20 cellular contexts compared by ENCODE assay signal in genomic region chr10:123254287-123254858, GRCh38.
"Had no signal": no experiment of that assay in that cellular context is flagged by ENCODE, and none has a peak within 500 bp of the region (broad histone marks: within the 10 kb centered on the region; RNA-seq: fewer than 3 reads in every experiment).

No MANE protein-coding gene starts in this region.

- H3K27ac Mint-ChIP-seq: activated CD4-positive, alpha-beta T cell treated with anti-CD3 and anti-CD28 coated beads, Interleukin-2, amount 10 ng/mL, durations not matched to agents 24 days and 14 days; activated naive CD8-positive, alpha-beta T cell treated with anti-CD3 and anti-CD28 coated beads, Interleukin-2, amount 10 ng/mL, durations not matched to agents 7 days and 5 days; activated T-cell treated with anti-CD3 and anti-CD28 coated beads, Interleukin-2, amount 50 U/mL, for 24 hours; brain; memory B cell had no signal

- H3K4me3 ChIP-seq: hepatocyte, sigmoid colon, thyroid gland had no signal

- H3K4me3 Mint-ChIP-seq: activated CD4-positive, alpha-beta T cell treated with anti-CD3 and anti-CD28 coated beads, Interleukin-2, amount 10 ng/mL, durations not matched to agents 24 days and 14 days; activated naive CD8-positive, alpha-beta T cell treated with anti-CD3 and anti-CD28 coated beads, Interleukin-2, amount 10 ng/mL, durations not matched to agents 7 days and 5 days; activated T-cell treated with anti-CD3 and anti-CD28 coated beads, Interleukin-2, amount 50 U/mL, for 24 hours; brain; memory B cell; neural crest cell had no signal

- H3K9me3 Mint-ChIP-seq: activated CD4-positive, alpha-beta T cell treated with anti-CD3 and anti-CD28 coated beads, Interleukin-2, amount 10 ng/mL, durations not matched to agents 24 days and 14 days; activated naive CD8-positive, alpha-beta T cell treated with anti-CD3 and anti-CD28 coated beads, Interleukin-2, amount 10 ng/mL, durations not matched to agents 7 days and 5 days; activated T-cell treated with anti-CD3 and anti-CD28 coated beads, Interleukin-2, amount 50 U/mL, for 24 hours; memory B cell; neural crest cell had no signal

- H3K27me3 ChIP-seq: foreskin keratinocyte, hepatocyte, sigmoid colon, thyroid gland had no signal

- H2AFZ ChIP-seq: hepatocyte had no signal

- H3K4me1 Mint-ChIP-seq: activated CD4-positive, alpha-beta T cell treated with anti-CD3 and anti-CD28 coated beads, Interleukin-2, amount 10 ng/mL, durations not matched to agents 24 days and 14 days; activated naive CD8-positive, alpha-beta T cell treated with anti-CD3 and anti-CD28 coated beads, Interleukin-2, amount 10 ng/mL, durations not matched to agents 7 days and 5 days; memory B cell had no signal

- H3K36me3 ChIP-seq: sigmoid colon, thyroid gland had no signal

- H3K4me2 ChIP-seq: hepatocyte had no signal

- H3K27me3 Mint-ChIP-seq: activated CD4-positive, alpha-beta T cell treated with anti-CD3 and anti-CD28 coated beads, Interleukin-2, amount 10 ng/mL, durations not matched to agents 24 days and 14 days; activated T-cell treated with anti-CD3 and anti-CD28 coated beads, Interleukin-2, amount 50 U/mL, for 24 hours; memory B cell had no signal

- H3K36me3 Mint-ChIP-seq: activated naive CD8-positive, alpha-beta T cell treated with anti-CD3 and anti-CD28 coated beads, Interleukin-2, amount 10 ng/mL, durations not matched to agents 7 days and 5 days; brain; memory B cell had no signal

- H3K9me3 ChIP-seq: sigmoid colon, thyroid gland had no signal

- H3K79me2 ChIP-seq: hepatocyte had no signal

- H3K27ac ChIP-seq: foreskin keratinocyte, hepatocyte, sigmoid colon, thyroid gland had no signal

- ATAC-seq: foreskin keratinocyte, SK-N-SH treated with all-trans-retinoic acid at 6 μM for 48 hours had no signal

- DNase-seq: activated CD4-positive, alpha-beta T cell treated with anti-CD3 and anti-CD28 coated beads, Interleukin-2, amount 10 ng/mL, durations not matched to agents 24 days and 14 days; activated naive CD4-positive, alpha-beta T cell treated with Interleukin-2 at 50 U/mL for 16 hours; activated naive CD8-positive, alpha-beta T cell treated with anti-CD3 and anti-CD28 coated beads, Interleukin-2, amount 10 ng/mL, durations not matched to agents 7 days and 5 days; activated T-cell treated with anti-CD3 and anti-CD28 coated beads, Interleukin-2, amount 50 U/mL, for 24 hours; amygdala; caudate nucleus; dermis blood vessel endothelial cell; effector CD8-positive, alpha-beta T cell; foreskin keratinocyte; sigmoid colon; stimulated activated CD4-positive, alpha-beta T cell treated with anti-CD3 and anti-CD28 coated beads, Interleukin-2, amount 100 ng/mL, for 48 hours; stimulated activated CD8-positive, alpha-beta memory T cell treated with anti-CD3 and anti-CD28 coated beads, Interleukin-4, amount 100 ng/mL, for 48 hours; stimulated activated naive CD4-positive, alpha-beta T cell treated with Interleukin-2 at 50 U/mL for 16 hours; substantia nigra; thyroid gland had no signal

- H3K4me1 ChIP-seq: foreskin keratinocyte, sigmoid colon, thyroid gland had no signal
